In the genomic region with DNA sequence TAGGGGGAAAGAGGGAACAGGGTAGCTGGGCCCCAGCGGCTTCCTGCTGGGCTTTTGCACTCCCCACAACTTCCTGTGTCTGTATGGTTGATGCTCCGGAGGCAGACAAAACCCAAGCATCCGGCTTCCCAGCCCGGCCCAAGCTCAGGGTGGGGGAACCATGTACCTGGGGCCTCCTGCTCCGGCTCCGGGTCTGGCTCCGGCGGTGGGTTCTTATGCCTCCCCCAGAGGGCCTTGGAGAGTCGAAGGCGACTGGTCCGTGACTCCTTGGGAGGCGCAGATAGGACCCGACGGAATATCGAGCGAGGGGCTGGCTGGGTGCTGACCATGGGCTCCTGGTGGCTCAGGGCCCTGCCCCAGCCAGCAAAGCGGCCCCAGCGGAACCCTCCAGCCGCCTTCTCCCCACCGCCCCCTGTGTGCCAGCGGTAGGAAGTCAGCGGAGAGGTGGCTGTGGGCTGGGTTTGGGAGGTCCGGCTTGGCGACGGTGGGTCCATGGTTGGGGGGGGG, we compare ENCODE assay signal across 9 cellular contexts. TPM values are rescaled to one million over a fixed set of nuclear protein-coding genes. Genes with fewer than 3 reads are reported as not detected.
DNase-seq lines count a peak whose midpoint lies in the region; ATAC-seq and TF ChIP-seq lines count a peak whose summit lies in the region.
"Had no signal": no experiment of that assay in that cellular context is flagged by ENCODE, and none has a peak within 500 bp of the region (broad histone marks: within the 10 kb centered on the region; RNA-seq: fewer than 3 reads in every experiment).

No MANE protein-coding gene starts in this region.

- H3K4me1 Mint-ChIP-seq in activated CD8-positive, alpha-beta memory T cell treated with anti-CD3 and anti-CD28 coated beads, Interleukin-2, amount 10 ng/mL, durations not matched to agents 7 days and 5 days = peaks cover 63% of the 10 kb centered on the region

- DNase-seq in KG1 (lab: John Stamatoyannopoulos, UW) (peak; percentile 90), heart right ventricle (no peak), NCI-H2081 treated with DMSO at 0.1 percent for 48 hours (lab: John Stamatoyannopoulos, UW) (no peak), HT-29 (ENCODE audit: low spot score) (no peak)
- peak; percentile 93 for DNase-seq in activated CD8-positive, alpha-beta memory T cell treated with anti-CD3 and anti-CD28 coated beads, Interleukin-2, amount 10 ng/mL, durations not matched to agents 7 days and 5 days
- peak; percentile 63 for DNase-seq in stimulated activated CD8-positive, alpha-beta memory T cell treated with anti-CD3 and anti-CD28 coated beads, Interleukin-4, amount 100 ng/mL, for 24 hours (ENCODE audit: low read depth)

- peak; percentile 75 for ATAC-seq in activated CD8-positive, alpha-beta memory T cell treated with anti-CD3 and anti-CD28 coated beads, Interleukin-2, amount 10 ng/mL, durations not matched to agents 7 days and 5 days
- ATAC-seq in heart right ventricle (peak; percentile 43 to 81 (median 60)), SK-N-SH treated with all-trans-retinoic acid at 6 μM for 48 hours (no peak)
- ATAC-seq: HCT116 had no signal

- peak overlapping the region; percentile 89 for H3K27ac Mint-ChIP-seq in activated CD8-positive, alpha-beta memory T cell treated with anti-CD3 and anti-CD28 coated beads, Interleukin-2, amount 10 ng/mL, durations not matched to agents 7 days and 5 days

- H3K27me3 ChIP-seq in heart right ventricle = peaks cover 0 to 61% (median 33%) of the 10 kb centered on the region in 7 donors

- peaks cover 31% of the 10 kb centered on the region for H3K36me3 Mint-ChIP-seq in activated CD8-positive, alpha-beta memory T cell treated with anti-CD3 and anti-CD28 coated beads, Interleukin-2, amount 10 ng/mL, durations not matched to agents 7 days and 5 days

- H3K36me3 ChIP-seq in heart right ventricle = peaks cover 0 to 23% (median 0%) of the 10 kb centered on the region in 9 donors

- H3K9me3 Mint-ChIP-seq in activated CD8-positive, alpha-beta memory T cell treated with anti-CD3 and anti-CD28 coated beads, Interleukin-2, amount 10 ng/mL, durations not matched to agents 7 days and 5 days (ENCODE audit: low read depth) = no peaks in the 10 kb centered on the region

- CTCF ChIA-PET in activated CD8-positive, alpha-beta memory T cell treated with anti-CD3 and anti-CD28 coated beads, Interleukin-2, amount 10 ng/mL, durations not matched to agents 7 days and 5 days (lab: Charles Lee) = interaction anchor here (0.7 to 8.4 kb wide), 11 partner anchors 9 to 93 kb away, joined by 3 to 68 read pairs (median 4); a partner anchor contains a TSS

- WGBS in heart right ventricle, 2 donors = 28 to 29% methylated on average over 23 to 25 of the region's 25 CpGs

- peaks cover under 1% of the 10 kb centered on the region for H3K27me3 Mint-ChIP-seq in activated CD8-positive, alpha-beta memory T cell treated with anti-CD3 and anti-CD28 coated beads, Interleukin-2, amount 10 ng/mL, durations not matched to agents 7 days and 5 days

- H3K9me3 ChIP-seq in heart right ventricle = no peaks in the 10 kb centered on the region

- H3K4me3 ChIP-seq in heart right ventricle = peak overlapping the region in 8 of 10 donors; percentile 2 to 68 (median 46)

- peaks cover 0 to 44% (median 0%) of the 10 kb centered on the region in 9 donors for H3K4me1 ChIP-seq in heart right ventricle

- H3K4me3 Mint-ChIP-seq in activated CD8-positive, alpha-beta memory T cell treated with anti-CD3 and anti-CD28 coated beads, Interleukin-2, amount 10 ng/mL, durations not matched to agents 7 days and 5 days = peak overlapping the region; percentile 87

- H3K27ac ChIP-seq in heart right ventricle = peak overlapping the region in 6 of 10 donors; percentile 9 to 94 (median 60)

- intact Hi-C loops in heart right ventricle (cut with DNase I) = loop anchor here in 3 of 10 donors (5.0 to 10.0 kb wide), 3 partner anchors 88 to 369 kb away; no protein-coding TSS in a partner anchor

- TF ChIP-seq CTCF in GM12874 (IDR thresholded peaks at IDR 0.05; ENCODE audit: insufficient read depth, low read depth, low read length) = 0 out of 2 replicates have a peak, but pooled peaks have one; percentile 28
- no peak for TF ChIP-seq CTCF in heart right ventricle (IDR thresholded peaks at IDR 0.05)

TF ChIP-seq in SK-N-SH treated with all-trans-retinoic acid at 6 μM for 48 hours, 23 proteins besides CTCF, POLR2A, EP300 and RAD21:
- TF ChIP-seq ZNF70 (CRISPR knock-in tag; IDR thresholded peaks at IDR 0.05) (no peak), PPARA (CRISPR knock-in tag; IDR thresholded peaks at IDR 0.05; ENCODE audit: borderline replicate concordance) (no peak), CSDC2 (CRISPR knock-in tag; IDR thresholded peaks at IDR 0.05) (no peak), SNAI2 (CRISPR knock-in tag; IDR thresholded peaks at IDR 0.05) (no peak), ZC3H10 (CRISPR knock-in tag; IDR thresholded peaks at IDR 0.05) (no peak), ZFP30 (CRISPR knock-in tag; IDR thresholded peaks at IDR 0.05) (no peak), ZFP3 (CRISPR knock-in tag; IDR thresholded peaks at IDR 0.05) (no peak), BACH2 (CRISPR knock-in tag; IDR thresholded peaks at IDR 0.05; ENCODE audit: borderline replicate concordance) (no peak)
- TF ChIP-seq, protein P1, sequence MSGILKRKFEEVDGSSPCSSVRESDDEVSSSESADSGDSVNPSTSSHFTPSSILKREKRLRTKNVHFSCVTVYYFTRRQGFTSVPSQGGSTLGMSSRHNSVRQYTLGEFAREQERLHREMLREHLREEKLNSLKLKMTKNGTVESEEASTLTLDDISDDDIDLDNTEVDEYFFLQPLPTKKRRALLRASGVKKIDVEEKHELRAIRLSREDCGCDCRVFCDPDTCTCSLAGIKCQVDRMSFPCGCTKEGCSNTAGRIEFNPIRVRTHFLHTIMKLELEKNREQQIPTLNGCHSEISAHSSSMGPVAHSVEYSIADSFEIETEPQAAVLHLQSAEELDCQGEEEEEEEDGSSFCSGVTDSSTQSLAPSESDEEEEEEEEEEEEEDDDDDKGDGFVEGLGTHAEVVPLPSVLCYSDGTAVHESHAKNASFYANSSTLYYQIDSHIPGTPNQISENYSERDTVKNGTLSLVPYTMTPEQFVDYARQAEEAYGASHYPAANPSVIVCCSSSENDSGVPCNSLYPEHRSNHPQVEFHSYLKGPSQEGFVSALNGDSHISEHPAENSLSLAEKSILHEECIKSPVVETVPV (CRISPR knock-in tag; IDR thresholded peaks at IDR 0.05) = no peak

RNA-seq across cellular contexts. Expression of a gene that starts 0.4 kb away (rescaled TPM):
- total RNA-seq in activated CD8-positive, alpha-beta memory T cell treated with anti-CD3 and anti-CD28 coated beads, Interleukin-2, amount 10 ng/mL, durations not matched to agents 7 days and 5 days = 100 to 1,000 TPM; 166 to 172 TPM
- 1 to 10 TPM in 5 of 10 donors, under 1 TPM in 5; 0.19 to 6.6 (median 0.85) TPM for total RNA-seq in heart right ventricle
- 1 to 10 TPM in 1 of 2 donors, under 1 TPM in 1; 0.64 to 1.6 TPM for polyA plus RNA-seq in heart right ventricle
- not detected in 2 replicates for total RNA-seq in HT-29 (2014; rRNA removed; shearing (Covaris generic))

RNA-seq across cellular contexts. Expression of a gene that starts 14.2 kb away (rescaled TPM):
- 10 to 100 TPM; 29.9 to 30.8 TPM for total RNA-seq in activated CD8-positive, alpha-beta memory T cell treated with anti-CD3 and anti-CD28 coated beads, Interleukin-2, amount 10 ng/mL, durations not matched to agents 7 days and 5 days
- total RNA-seq in heart right ventricle = 10 to 100 TPM; 19.5 to 34.3 (median 21.3) TPM
- 10 to 100 TPM; 18.7 to 25.7 TPM for polyA plus RNA-seq in heart right ventricle
- 18.4 and 32.9 TPM in 2 replicates for total RNA-seq in HT-29 (2014; rRNA removed; shearing (Covaris generic))

RNA-seq across cellular contexts. Expression of a gene that starts 15.4 kb away (rescaled TPM):
- under 1 TPM; 0.09 to 0.12 TPM for total RNA-seq in activated CD8-positive, alpha-beta memory T cell treated with anti-CD3 and anti-CD28 coated beads, Interleukin-2, amount 10 ng/mL, durations not matched to agents 7 days and 5 days
- total RNA-seq in heart right ventricle = not detected
- polyA plus RNA-seq in heart right ventricle = not detected
- not detected in 2 replicates for total RNA-seq in HT-29 (2014; rRNA removed; shearing (Covaris generic))

RNA-seq across cellular contexts. Expression of a gene that starts 44.4 kb away (rescaled TPM):
- 1 to 10 TPM; 1.2 to 1.9 TPM for total RNA-seq in activated CD8-positive, alpha-beta memory T cell treated with anti-CD3 and anti-CD28 coated beads, Interleukin-2, amount 10 ng/mL, durations not matched to agents 7 days and 5 days
- not detected for total RNA-seq in heart right ventricle
- polyA plus RNA-seq in heart right ventricle = not detected
- total RNA-seq in HT-29 (2014; rRNA removed; shearing (Covaris generic)) = not detected in 2 replicates

RNA-seq across cellular contexts. Expression of a gene that starts 45.1 kb away (rescaled TPM):
- total RNA-seq in activated CD8-positive, alpha-beta memory T cell treated with anti-CD3 and anti-CD28 coated beads, Interleukin-2, amount 10 ng/mL, durations not matched to agents 7 days and 5 days = 100 to 1,000 TPM; 105 to 116 TPM
- total RNA-seq in heart right ventricle = 100 to 1,000 TPM in 1 of 10 donors, 10 to 100 TPM in 9; 45.2 to 101 (median 63.1) TPM
- polyA plus RNA-seq in heart right ventricle = 100 to 1,000 TPM in 1 of 2 donors, 10 to 100 TPM in 1; 53.6 to 140 TPM
- total RNA-seq in HT-29 (2014; rRNA removed; shearing (Covaris generic)) = 66.2 and 66.3 TPM in 2 replicates

Comparison
In these comparisons a context has a peak if more than half of its experiments do, and no peak if none do; other contexts are left out.
1. DNase-seq: peak in KG1 (single experiment), activated CD8-positive, alpha-beta memory T cell treated with anti-CD3 and anti-CD28 coated beads, Interleukin-2, amount 10 ng/mL, durations not matched to agents 7 days and 5 days (single experiment) and stimulated activated CD8-positive, alpha-beta memory T cell treated with anti-CD3 and anti-CD28 coated beads, Interleukin-4, amount 100 ng/mL, for 24 hours (single experiment); none in heart right ventricle (0 of 2), NCI-H2081 treated with DMSO at 0.1 percent for 48 hours (single experiment) and HT-29 (single experiment).
2. RNA of a gene that starts 0.4 kb away (total RNA-seq): 166 to 172 TPM in activated CD8-positive, alpha-beta memory T cell treated with anti-CD3 and anti-CD28 coated beads, Interleukin-2, amount 10 ng/mL, durations not matched to agents 7 days and 5 days; 0.19 to 6.6 TPM in heart right ventricle and not detected in HT-29; every median in the first group is over 10 times any median in the second.